Comparison of ENCODE assay signal across 8 cellular contexts in genomic region chr2:69177063-69177771, GRCh38.
DNase-seq lines count a peak whose midpoint lies in the region; ATAC-seq and TF ChIP-seq lines count a peak whose summit lies in the region.

No MANE protein-coding gene starts in this region.

- CTCF ChIA-PET in OCI-LY7 (lab: Charles Lee; ENCODE audit: unreplicated experiment) = no interaction called here

- ATAC-seq in GM23338 (peak; percentile 52), sciatic nerve (peak; percentile 62)

- DNase-seq in GM23338 (ENCODE audit: low spot score) (peak; percentile 70), adipocyte (ENCODE audit: low read depth) (peak; percentile 93), left ventricle myocardium inferior (peak; percentile 58), sciatic nerve (ENCODE audit: low spot score) (peak; percentile 79), OCI-LY7 (ENCODE audit: low spot score) (no peak), NCI-H146 treated with DMSO at 0.1 percent for 48 hours (lab: John Stamatoyannopoulos, UW; ENCODE audit: unreplicated experiment) (no peak), HT-29 (ENCODE audit: low spot score) (no peak), NCI-H2029 (lab: John Stamatoyannopoulos, UW) (no peak)

- H3K36me3 ChIP-seq in GM23338 (ENCODE audit: insufficient read depth) = no peaks in the 10 kb centered on the region
- H3K36me3 ChIP-seq in adipocyte (ENCODE audit: control insufficient read depth, insufficient read depth, low read length, severe bottlenecking) = peaks cover 14% of the 10 kb centered on the region
- peaks cover 2% of the 10 kb centered on the region for H3K36me3 ChIP-seq in left ventricle myocardium inferior
- H3K36me3 ChIP-seq in OCI-LY7 (ENCODE audit: insufficient read depth, low read length) = no peaks in the 10 kb centered on the region

- H3K9me2 ChIP-seq in GM23338 (ENCODE audit: insufficient read depth) (no peaks in the 10 kb centered on the region), OCI-LY7 (ENCODE audit: insufficient read depth, low read length) (no peaks in the 10 kb centered on the region)

- H4K20me1 ChIP-seq in GM23338 (replicated peaks; ENCODE audit: insufficient read depth) (no peaks in the 10 kb centered on the region), OCI-LY7 (ENCODE audit: insufficient read depth, low read length) (no peaks in the 10 kb centered on the region)

- H3K4me2 ChIP-seq in GM23338 (peak overlapping the region; percentile 78), OCI-LY7 (ENCODE audit: low read length) (no peak overlapping the region)

- H3K36me3 Mint-ChIP-seq in GM23338 (ENCODE audit: low read depth) = peaks cover 5% of the 10 kb centered on the region; the same call in 1 of the 3 replicates

- 0 out of 2 replicates have a peak, but pooled peaks cover 5% of the 10 kb centered on the region for H3F3A ChIP-seq in GM23338 (replicated peaks; ENCODE audit: low read depth)

- peaks cover 21% of the 10 kb centered on the region for H3K4me1 Mint-ChIP-seq in GM23338

- H3K27me3 ChIP-seq in GM23338 (ENCODE audit: insufficient read depth) (no peaks in the 10 kb centered on the region), adipocyte (replicated peaks; ENCODE audit: control insufficient read depth, insufficient read depth, low read length) (no peaks in the 10 kb centered on the region), left ventricle myocardium inferior (ENCODE audit: low read depth) (no peaks in the 10 kb centered on the region)

- peak overlapping the region; percentile 41 for H3K4me3 ChIP-seq in GM23338
- H3K4me3 ChIP-seq in adipocyte (ENCODE audit: low read length) = peak overlapping the region; percentile 70
- H3K4me3 ChIP-seq in left ventricle myocardium inferior = peak overlapping the region; percentile 17
- H3K4me3 ChIP-seq in OCI-LY7 (ENCODE audit: low read depth, low read length, poor library complexity, severe bottlenecking) = no peak overlapping the region

- H3K27me3 Mint-ChIP-seq in GM23338 (ENCODE audit: insufficient read depth, low read depth, poor library complexity) = peaks cover 5% of the 10 kb centered on the region

- H2AFZ ChIP-seq in GM23338 (peak overlapping the region; percentile 30; the same call in 1 of the 2 replicates), OCI-LY7 (ENCODE audit: low read length) (no peak overlapping the region)

- H3K9ac ChIP-seq in adipocyte (ENCODE audit: low read length) = peak overlapping the region; percentile 87

- peak overlapping the region; percentile 99 for H3K27ac Mint-ChIP-seq in GM23338

- POLR2A ChIA-PET in OCI-LY7 (lab: Charles Lee) = interaction anchor here (0.7 to 0.8 kb wide), 3 partner anchors 10 to 1403 kb away, joined by 3 to 4 read pairs (median 3); no protein-coding TSS in a partner anchor

- H3K9me3 ChIP-seq in adipocyte (ENCODE audit: control insufficient read depth, low read length) (no peaks in the 10 kb centered on the region), left ventricle myocardium inferior (replicated peaks) (no peaks in the 10 kb centered on the region), OCI-LY7 (ENCODE audit: low read length) (no peaks in the 10 kb centered on the region)

- peak overlapping the region; percentile 67 for H3K4me3 Mint-ChIP-seq in GM23338

- TF ChIP-seq CTCF in GM23338 (conservative IDR thresholded peaks at IDR 0.05; ENCODE audit: low read depth in 2 of 2) = no peak
- TF ChIP-seq CTCF in left ventricle myocardium inferior (IDR thresholded peaks at IDR 0.05; ENCODE audit: borderline replicate concordance) = no peak
- TF ChIP-seq CTCF in OCI-LY7 (conservative IDR thresholded peaks at IDR 0.05; ENCODE audit: low read length) = no peak

- intact Hi-C loops in left ventricle myocardium inferior (cut with micrococcal nuclease) = no loop called here
- intact Hi-C loops in sciatic nerve (cut with DNase I) = no loop called here
- intact Hi-C loops in OCI-LY7 (cut with micrococcal nuclease; ENCODE audit: unreplicated experiment) = no loop called here

- H3K79me2 ChIP-seq in GM23338 (replicated peaks; ENCODE audit: insufficient read depth) = no peaks in the 10 kb centered on the region
- no peaks in the 10 kb centered on the region for H3K79me2 ChIP-seq in OCI-LY7 (ENCODE audit: insufficient read depth, low read depth, low read length)

- H3K27ac ChIP-seq in GM23338 (ENCODE audit: low read depth) = peak overlapping the region; percentile 98
- peak overlapping the region; percentile 86 for H3K27ac ChIP-seq in left ventricle myocardium inferior (replicated peaks)
- no peak overlapping the region for H3K27ac ChIP-seq in OCI-LY7 (ENCODE audit: low read depth, low read length, poor library complexity, severe bottlenecking)

- BruUV-seq in OCI-LY7 (replicated peaks; lab: Mats Ljungman, UMichigan) = no TSS peak

- H3K4me1 ChIP-seq in GM23338 (ENCODE audit: insufficient read depth) = peaks cover 23% of the 10 kb centered on the region
- peaks cover 24% of the 10 kb centered on the region for H3K4me1 ChIP-seq in adipocyte (ENCODE audit: control insufficient read depth, insufficient read depth, low read length)
- H3K4me1 ChIP-seq in left ventricle myocardium inferior = peaks cover 33% of the 10 kb centered on the region
- no peaks in the 10 kb centered on the region for H3K4me1 ChIP-seq in OCI-LY7 (ENCODE audit: insufficient read depth, low read length, poor library complexity, severe bottlenecking)

- no peaks in the 10 kb centered on the region for H3K9me3 Mint-ChIP-seq in GM23338

TF ChIP-seq in GM23338, 12 proteins besides CTCF, POLR2A, EP300 and RAD21:
- TF ChIP-seq JUNB (IDR thresholded peaks at IDR 0.05; ENCODE audit: unreplicated experiment) (no peak), REST (IDR thresholded peaks at IDR 0.05; ENCODE audit: unreplicated experiment) (no peak), POLR2AphosphoS5 (IDR thresholded peaks at IDR 0.05; ENCODE audit: low read depth) (no peak), ZNF331 (CRISPR knock-in tag; IDR thresholded peaks at IDR 0.05; ENCODE audit: low read depth) (no peak)

Comparison
In these comparisons a context has a peak if more than half of its experiments do, and no peak if none do; other contexts are left out.
1. DNase-seq: peak in GM23338 (single experiment), adipocyte (single experiment), left ventricle myocardium inferior (single experiment) and sciatic nerve (single experiment); none in OCI-LY7 (single experiment), NCI-H146 treated with DMSO at 0.1 percent for 48 hours (single experiment), HT-29 (single experiment) and NCI-H2029 (single experiment).